Comparison of ENCODE assay signal across 17 cellular contexts in genomic region chr22:48379371-48379770, GRCh38.
"Had no signal": no experiment of that assay in that cellular context is flagged by ENCODE, and none has a peak within 500 bp of the region (broad histone marks: within the 10 kb centered on the region; RNA-seq: fewer than 3 reads in every experiment).

No MANE protein-coding gene starts in this region.

- H3K4me1 Mint-ChIP-seq: naive thymus-derived CD8-positive, alpha-beta T cell; stimulated activated effector memory CD8-positive, alpha-beta T cell treated with anti-CD3 and anti-CD28 coated beads, Interleukin-12 subunit alpha, Interleukin-12 subunit beta, amount 100 ng/mL, for 72 hours had no signal

- H3K36me3 ChIP-seq: esophagus squamous epithelium, gastroesophageal sphincter, ovary, right atrium auricular region, tibial artery had no signal

- H3K27me3 ChIP-seq: ovary, right atrium auricular region had no signal

- H3K4me1 ChIP-seq: esophagus squamous epithelium, gastroesophageal sphincter, right atrium auricular region, tibial artery had no signal

- H3K27ac Mint-ChIP-seq: effector memory CD8-positive, alpha-beta T cell; naive thymus-derived CD8-positive, alpha-beta T cell; stimulated activated effector memory CD8-positive, alpha-beta T cell treated with anti-CD3 and anti-CD28 coated beads, Interleukin-12 subunit alpha, Interleukin-12 subunit beta, amount 100 ng/mL, for 72 hours had no signal

- ATAC-seq: effector memory CD8-positive, alpha-beta T cell; gastroesophageal sphincter; left ventricle myocardium superior; naive thymus-derived CD8-positive, alpha-beta T cell; stimulated activated effector memory CD8-positive, alpha-beta T cell treated with anti-CD3 and anti-CD28 coated beads, Interleukin-12 subunit alpha, Interleukin-12 subunit beta, amount 100 ng/mL, for 72 hours; stimulated activated naive CD8-positive, alpha-beta T cell treated with anti-CD3 and anti-CD28 coated beads, Interleukin-15, Interleukin-2, amounts not matched to agents 100 U/mL and 50 U/mL, for 24 hours had no signal

- H3K27ac ChIP-seq: esophagus squamous epithelium, gastroesophageal sphincter, ovary, right atrium auricular region, tibial artery had no signal

- DNase-seq: central memory CD4-positive, alpha-beta T cell; effector memory CD8-positive, alpha-beta T cell; esophagus squamous epithelium; foreskin fibroblast; glutamatergic neuron; left ventricle myocardium superior; mesendoderm; naive thymus-derived CD8-positive, alpha-beta T cell; stimulated activated CD4-positive, alpha-beta T cell treated with anti-CD3 and anti-CD28 coated beads, Interleukin-2, amount 100 ng/mL, for 48 hours; stimulated activated CD8-positive, alpha-beta memory T cell treated with anti-CD3 and anti-CD28 coated beads, Interleukin-4, amount 100 ng/mL, for 48 hours; stimulated activated naive CD8-positive, alpha-beta T cell treated with anti-CD3 and anti-CD28 coated beads, Interleukin-15, Interleukin-2, amounts not matched to agents 100 U/mL and 50 U/mL, for 24 hours had no signal

- H3K4me3 ChIP-seq: esophagus squamous epithelium, gastroesophageal sphincter, ovary, right atrium auricular region, smooth muscle cell, tibial artery had no signal

- H3K4me3 Mint-ChIP-seq: effector memory CD8-positive, alpha-beta T cell; naive thymus-derived CD8-positive, alpha-beta T cell; stimulated activated effector memory CD8-positive, alpha-beta T cell treated with anti-CD3 and anti-CD28 coated beads, Interleukin-12 subunit alpha, Interleukin-12 subunit beta, amount 100 ng/mL, for 72 hours had no signal

- H3K36me3 Mint-ChIP-seq: stimulated activated effector memory CD8-positive, alpha-beta T cell treated with anti-CD3 and anti-CD28 coated beads, Interleukin-12 subunit alpha, Interleukin-12 subunit beta, amount 100 ng/mL, for 72 hours had no signal

- H3K9me3 ChIP-seq: esophagus squamous epithelium, ovary, tibial artery had no signal
